ENCODE assay signal across 20 cellular contexts in the genomic region with DNA sequence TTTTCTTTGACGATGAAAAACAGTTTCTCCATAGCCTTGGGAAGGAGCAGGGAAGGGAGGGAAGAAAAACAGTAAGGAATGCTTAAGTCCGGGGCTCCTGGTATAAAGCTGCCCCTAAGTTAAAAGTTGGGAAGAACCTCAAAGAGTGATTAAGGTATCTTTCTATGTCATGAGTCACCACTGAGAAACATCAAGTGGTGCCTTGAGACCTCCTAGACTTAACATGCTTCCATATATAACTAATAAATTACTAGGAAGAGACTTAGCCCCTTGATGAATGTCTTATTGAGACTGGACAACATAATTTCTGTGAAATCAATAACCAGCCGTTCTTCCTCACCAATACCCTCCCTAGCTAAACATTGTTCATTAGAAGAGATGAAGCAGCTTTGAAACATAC.
DNase-seq lines count a peak whose midpoint lies in the region; ATAC-seq, FAIRE-seq and TF ChIP-seq lines count a peak whose summit lies in the region.
"Had no signal": no experiment of that assay in that cellular context is flagged by ENCODE, and none has a peak within 500 bp of the region (broad histone marks: within the 10 kb centered on the region; RNA-seq: fewer than 3 reads in every experiment).

No MANE protein-coding gene starts in this region.

- no peak for FAIRE-seq in bronchial epithelial cell (lab: Jason Lieb, UNC)
- FAIRE-seq: pancreas had no signal

- H3K4me3 ChIP-seq in HUES6 (ENCODE audit: low read depth, low read length) (no peak overlapping the region), bronchial epithelial cell (ENCODE audit: low read depth, low read length) (no peak overlapping the region), muscle layer of duodenum (ENCODE audit: low read depth in 1 of 2, low read length in 2 of 2) (no peak overlapping the region)
- H3K4me3 ChIP-seq: pancreas, Peyer's patch, spleen had no signal

- H3K36me3 ChIP-seq in HUES6 (ENCODE audit: control insufficient read depth, insufficient read depth, low read length) (no peaks in the 10 kb centered on the region), bronchial epithelial cell (ENCODE audit: control insufficient read depth, insufficient read depth, low read length) (no peaks in the 10 kb centered on the region), muscle layer of duodenum (ENCODE audit: control insufficient read depth in 1 of 2, insufficient read depth in 2 of 2, low read length in 2 of 2) (no peaks in the 10 kb centered on the region)
- H3K36me3 ChIP-seq: BE2C, pancreas, Peyer's patch, spleen had no signal

- TF ChIP-seq CTCF in Calu3 (IDR thresholded peaks at IDR 0.05; ENCODE audit: unreplicated experiment): no peak
- no peak for TF ChIP-seq CTCF in bronchial epithelial cell (IDR thresholded peaks at IDR 0.05; ENCODE audit: insufficient read depth, low read length, severe bottlenecking)

- H3K9me3 Mint-ChIP-seq in Calu3 (ENCODE audit: low read depth, unreplicated experiment): peaks cover 2% of the 10 kb centered on the region
- H3K9me3 Mint-ChIP-seq in activated naive CD4-positive, alpha-beta T cell treated with anti-CD3 and anti-CD28 coated beads for 36 hours: peaks cover 2% of the 10 kb centered on the region
- H3K9me3 Mint-ChIP-seq in natural killer cell treated with Interleukin-12 subunit alpha and Interleukin-12 subunit beta and Interleukin-15 and Interleukin-18, amount 100 ng/mL, for 72 hours: no peaks in the 10 kb centered on the region
- H3K9me3 Mint-ChIP-seq: T-cell had no signal

- no peak overlapping the region for H3K4me3 Mint-ChIP-seq in Calu3 (ENCODE audit: low read depth, unreplicated experiment)
- H3K4me3 Mint-ChIP-seq in activated naive CD4-positive, alpha-beta T cell treated with anti-CD3 and anti-CD28 coated beads for 36 hours: no peak overlapping the region
- H3K4me3 Mint-ChIP-seq in natural killer cell treated with Interleukin-12 subunit alpha and Interleukin-12 subunit beta and Interleukin-15 and Interleukin-18, amount 100 ng/mL, for 72 hours: no peak overlapping the region
- H3K4me3 Mint-ChIP-seq: T-cell had no signal

- peaks cover 45% of the 10 kb centered on the region for H3K4me1 Mint-ChIP-seq in Calu3 (ENCODE audit: low read depth, unreplicated experiment)
- no peaks in the 10 kb centered on the region for H3K4me1 Mint-ChIP-seq in activated naive CD4-positive, alpha-beta T cell treated with anti-CD3 and anti-CD28 coated beads for 36 hours (ENCODE audit: low read depth)
- peaks cover 6 to 7% of the 10 kb centered on the region in 2 donors for H3K4me1 Mint-ChIP-seq in natural killer cell treated with Interleukin-12 subunit alpha and Interleukin-12 subunit beta and Interleukin-15 and Interleukin-18, amount 100 ng/mL, for 72 hours (ENCODE audit: low read depth in 2 of 2)

- no peak for ATAC-seq in GM21786 (IDR thresholded peaks at IDR 0.05; ENCODE audit: unreplicated experiment)
- ATAC-seq in natural killer cell treated with Interleukin-12 subunit alpha and Interleukin-12 subunit beta and Interleukin-15 and Interleukin-18, amount 100 ng/mL, for 72 hours: no peak
- ATAC-seq: esophagus mucosa; stimulated activated naive CD8-positive, alpha-beta T cell treated with anti-CD3 and anti-CD28 coated beads, Interleukin-15, Interleukin-2, amounts not matched to agents 100 U/mL and 50 U/mL, for 24 hours; T-cell had no signal

- H3K4me1 ChIP-seq in HUES6 (ENCODE audit: control insufficient read depth, insufficient read depth, low read length): peaks cover 22% of the 10 kb centered on the region
- H3K4me1 ChIP-seq in muscle layer of duodenum (ENCODE audit: control insufficient read depth in 1 of 2, insufficient read depth in 2 of 2, low read length in 2 of 2): no peaks in the 10 kb centered on the region
- H3K4me1 ChIP-seq: BE2C, Peyer's patch had no signal

- no peaks in the 10 kb centered on the region for H3K9me3 ChIP-seq in HUES6 (ENCODE audit: control insufficient read depth, insufficient read depth, low read depth, low read length)
- H3K9me3 ChIP-seq in muscle layer of duodenum (ENCODE audit: control insufficient read depth in 1 of 2, low read length in 2 of 2): no peaks in the 10 kb centered on the region
- H3K9me3 ChIP-seq: BE2C, pancreas, Peyer's patch, spleen had no signal

- CTCF ChIA-PET in Calu3 (lab: Charles Lee): interaction anchor here (0.8 to 1.2 kb wide), 5 partner anchors 12 to 98 kb away, joined by 3 read pairs; no protein-coding TSS in a partner anchor
- CTCF ChIA-PET in activated naive CD4-positive, alpha-beta T cell treated with anti-CD3 and anti-CD28 coated beads for 36 hours (lab: Charles Lee): interaction anchor here (1.8 kb wide), 1 partner anchor 18 kb away, joined by 3 read pairs; no protein-coding TSS in a partner anchor

- 0 out of 2 replicates have a peak overlapping the region, but pooled peaks have one; percentile 14 for H3K27ac ChIP-seq in HUES6 (ENCODE audit: low read depth, low read length)
- H3K27ac ChIP-seq in muscle layer of duodenum (ENCODE audit: low read length): peak overlapping the region; percentile 36
- H3K27ac ChIP-seq: pancreas, Peyer's patch, spleen had no signal

- no peaks in the 10 kb centered on the region for H3K36me3 Mint-ChIP-seq in Calu3 (ENCODE audit: insufficient read depth, unreplicated experiment)
- H3K36me3 Mint-ChIP-seq in activated naive CD4-positive, alpha-beta T cell treated with anti-CD3 and anti-CD28 coated beads for 36 hours (ENCODE audit: low read depth): no peaks in the 10 kb centered on the region
- H3K36me3 Mint-ChIP-seq in natural killer cell treated with Interleukin-12 subunit alpha and Interleukin-12 subunit beta and Interleukin-15 and Interleukin-18, amount 100 ng/mL, for 72 hours: no peaks in the 10 kb centered on the region
- H3K36me3 Mint-ChIP-seq: T-cell had no signal

- BruUV-seq in Calu3 (replicated peaks; lab: Mats Ljungman, UMichigan): no TSS peak

- H3K27ac Mint-ChIP-seq in Calu3 (ENCODE audit: unreplicated experiment): peak overlapping the region; percentile 35
- H3K27ac Mint-ChIP-seq in activated naive CD4-positive, alpha-beta T cell treated with anti-CD3 and anti-CD28 coated beads for 36 hours: no peak overlapping the region
- H3K27ac Mint-ChIP-seq in natural killer cell treated with Interleukin-12 subunit alpha and Interleukin-12 subunit beta and Interleukin-15 and Interleukin-18, amount 100 ng/mL, for 72 hours: no peak overlapping the region
- H3K27ac Mint-ChIP-seq: T-cell had no signal

- DNase-seq in Calu3 (no peak), bronchial epithelial cell (ENCODE audit: low read depth) (peak; percentile 50)
- no peak for DNase-seq in activated naive CD4-positive, alpha-beta T cell treated with anti-CD3 and anti-CD28 coated beads for 36 hours
- DNase-seq in stimulated activated CD4-positive, alpha-beta T cell treated with anti-CD3 and anti-CD28 coated beads, Interleukin-2, amount 100 ng/mL, for 48 hours: no peak
- DNase-seq in natural killer cell treated with Interleukin-12 subunit alpha and Interleukin-12 subunit beta and Interleukin-15 and Interleukin-18, amount 100 ng/mL, for 72 hours (ENCODE audit: low spot score): no peak
- DNase-seq: activated effector memory CD4-positive, alpha-beta T cell treated with anti-CD3 and anti-CD28 coated beads, Interleukin-2, amount 50 U/mL, for 16 hours; aorta; BE2C; dermis blood vessel endothelial cell; MM.1S; NCI-H526 treated with DMSO at 0.1 percent for 48 hours; pancreas; Peyer's patch; spleen; stimulated activated naive CD8-positive, alpha-beta T cell treated with anti-CD3 and anti-CD28 coated beads, Interleukin-15, Interleukin-2, amounts not matched to agents 100 U/mL and 50 U/mL, for 24 hours; T-cell had no signal

- intact Hi-C loops in Calu3 (cut with micrococcal nuclease; ENCODE audit: unreplicated experiment): no loop called here
- intact Hi-C loops in activated naive CD4-positive, alpha-beta T cell treated with anti-CD3 and anti-CD28 coated beads for 36 hours (cut with micrococcal nuclease): no loop called here

- H3K27me3 ChIP-seq in HUES6 (ENCODE audit: control insufficient read depth, insufficient read depth, low read length) (no peaks in the 10 kb centered on the region), bronchial epithelial cell (ENCODE audit: control insufficient read depth, insufficient read depth, low read length) (no peaks in the 10 kb centered on the region), muscle layer of duodenum (ENCODE audit: low read depth, low read length) (no peaks in the 10 kb centered on the region)
- H3K27me3 ChIP-seq: BE2C, pancreas, Peyer's patch had no signal

- no peak overlapping the region for H3K9ac ChIP-seq in HUES6 (ENCODE audit: low read length)

- no peaks in the 10 kb centered on the region for H3K27me3 Mint-ChIP-seq in Calu3 (ENCODE audit: unreplicated experiment)
- no peaks in the 10 kb centered on the region for H3K27me3 Mint-ChIP-seq in activated naive CD4-positive, alpha-beta T cell treated with anti-CD3 and anti-CD28 coated beads for 36 hours (ENCODE audit: low read depth)
- H3K27me3 Mint-ChIP-seq in natural killer cell treated with Interleukin-12 subunit alpha and Interleukin-12 subunit beta and Interleukin-15 and Interleukin-18, amount 100 ng/mL, for 72 hours: peaks cover 28 to 31% of the 10 kb centered on the region in 2 donors
